1 cellular context compared by ENCODE assay signal in the genomic region with DNA sequence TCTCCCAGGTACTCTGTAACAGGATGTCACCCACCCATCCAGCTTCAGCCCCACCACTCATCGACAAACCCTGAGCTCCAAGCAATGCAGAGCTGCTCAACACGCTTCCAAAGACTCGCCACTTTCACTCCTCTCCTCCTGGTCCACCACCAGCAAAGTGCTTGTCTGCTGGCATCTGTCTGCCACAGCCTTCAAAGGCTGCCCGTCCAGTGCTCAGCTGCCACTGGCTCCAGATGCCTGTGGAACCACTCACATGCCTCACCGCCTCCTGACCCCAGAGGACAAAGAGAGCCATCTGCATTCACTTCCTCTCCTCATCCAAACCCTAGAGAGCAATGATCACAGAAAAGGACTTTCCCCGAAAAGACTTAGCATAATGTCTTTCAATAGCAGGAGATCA.
TF ChIP-seq lines count a peak whose summit lies in the region.

No MANE protein-coding gene starts in this region.

TF ChIP-seq in GM23338, 12 proteins besides CTCF, POLR2A, EP300 and RAD21 (continued from another document):
- TF ChIP-seq JUNB (IDR thresholded peaks at IDR 0.05; ENCODE audit: unreplicated experiment) (no peak), ZNF331 (CRISPR knock-in tag; IDR thresholded peaks at IDR 0.05; ENCODE audit: low read depth) (no peak), NANOG (IDR thresholded peaks at IDR 0.05; ENCODE audit: borderline replicate concordance) (no peak)
- TF ChIP-seq, protein P1, sequence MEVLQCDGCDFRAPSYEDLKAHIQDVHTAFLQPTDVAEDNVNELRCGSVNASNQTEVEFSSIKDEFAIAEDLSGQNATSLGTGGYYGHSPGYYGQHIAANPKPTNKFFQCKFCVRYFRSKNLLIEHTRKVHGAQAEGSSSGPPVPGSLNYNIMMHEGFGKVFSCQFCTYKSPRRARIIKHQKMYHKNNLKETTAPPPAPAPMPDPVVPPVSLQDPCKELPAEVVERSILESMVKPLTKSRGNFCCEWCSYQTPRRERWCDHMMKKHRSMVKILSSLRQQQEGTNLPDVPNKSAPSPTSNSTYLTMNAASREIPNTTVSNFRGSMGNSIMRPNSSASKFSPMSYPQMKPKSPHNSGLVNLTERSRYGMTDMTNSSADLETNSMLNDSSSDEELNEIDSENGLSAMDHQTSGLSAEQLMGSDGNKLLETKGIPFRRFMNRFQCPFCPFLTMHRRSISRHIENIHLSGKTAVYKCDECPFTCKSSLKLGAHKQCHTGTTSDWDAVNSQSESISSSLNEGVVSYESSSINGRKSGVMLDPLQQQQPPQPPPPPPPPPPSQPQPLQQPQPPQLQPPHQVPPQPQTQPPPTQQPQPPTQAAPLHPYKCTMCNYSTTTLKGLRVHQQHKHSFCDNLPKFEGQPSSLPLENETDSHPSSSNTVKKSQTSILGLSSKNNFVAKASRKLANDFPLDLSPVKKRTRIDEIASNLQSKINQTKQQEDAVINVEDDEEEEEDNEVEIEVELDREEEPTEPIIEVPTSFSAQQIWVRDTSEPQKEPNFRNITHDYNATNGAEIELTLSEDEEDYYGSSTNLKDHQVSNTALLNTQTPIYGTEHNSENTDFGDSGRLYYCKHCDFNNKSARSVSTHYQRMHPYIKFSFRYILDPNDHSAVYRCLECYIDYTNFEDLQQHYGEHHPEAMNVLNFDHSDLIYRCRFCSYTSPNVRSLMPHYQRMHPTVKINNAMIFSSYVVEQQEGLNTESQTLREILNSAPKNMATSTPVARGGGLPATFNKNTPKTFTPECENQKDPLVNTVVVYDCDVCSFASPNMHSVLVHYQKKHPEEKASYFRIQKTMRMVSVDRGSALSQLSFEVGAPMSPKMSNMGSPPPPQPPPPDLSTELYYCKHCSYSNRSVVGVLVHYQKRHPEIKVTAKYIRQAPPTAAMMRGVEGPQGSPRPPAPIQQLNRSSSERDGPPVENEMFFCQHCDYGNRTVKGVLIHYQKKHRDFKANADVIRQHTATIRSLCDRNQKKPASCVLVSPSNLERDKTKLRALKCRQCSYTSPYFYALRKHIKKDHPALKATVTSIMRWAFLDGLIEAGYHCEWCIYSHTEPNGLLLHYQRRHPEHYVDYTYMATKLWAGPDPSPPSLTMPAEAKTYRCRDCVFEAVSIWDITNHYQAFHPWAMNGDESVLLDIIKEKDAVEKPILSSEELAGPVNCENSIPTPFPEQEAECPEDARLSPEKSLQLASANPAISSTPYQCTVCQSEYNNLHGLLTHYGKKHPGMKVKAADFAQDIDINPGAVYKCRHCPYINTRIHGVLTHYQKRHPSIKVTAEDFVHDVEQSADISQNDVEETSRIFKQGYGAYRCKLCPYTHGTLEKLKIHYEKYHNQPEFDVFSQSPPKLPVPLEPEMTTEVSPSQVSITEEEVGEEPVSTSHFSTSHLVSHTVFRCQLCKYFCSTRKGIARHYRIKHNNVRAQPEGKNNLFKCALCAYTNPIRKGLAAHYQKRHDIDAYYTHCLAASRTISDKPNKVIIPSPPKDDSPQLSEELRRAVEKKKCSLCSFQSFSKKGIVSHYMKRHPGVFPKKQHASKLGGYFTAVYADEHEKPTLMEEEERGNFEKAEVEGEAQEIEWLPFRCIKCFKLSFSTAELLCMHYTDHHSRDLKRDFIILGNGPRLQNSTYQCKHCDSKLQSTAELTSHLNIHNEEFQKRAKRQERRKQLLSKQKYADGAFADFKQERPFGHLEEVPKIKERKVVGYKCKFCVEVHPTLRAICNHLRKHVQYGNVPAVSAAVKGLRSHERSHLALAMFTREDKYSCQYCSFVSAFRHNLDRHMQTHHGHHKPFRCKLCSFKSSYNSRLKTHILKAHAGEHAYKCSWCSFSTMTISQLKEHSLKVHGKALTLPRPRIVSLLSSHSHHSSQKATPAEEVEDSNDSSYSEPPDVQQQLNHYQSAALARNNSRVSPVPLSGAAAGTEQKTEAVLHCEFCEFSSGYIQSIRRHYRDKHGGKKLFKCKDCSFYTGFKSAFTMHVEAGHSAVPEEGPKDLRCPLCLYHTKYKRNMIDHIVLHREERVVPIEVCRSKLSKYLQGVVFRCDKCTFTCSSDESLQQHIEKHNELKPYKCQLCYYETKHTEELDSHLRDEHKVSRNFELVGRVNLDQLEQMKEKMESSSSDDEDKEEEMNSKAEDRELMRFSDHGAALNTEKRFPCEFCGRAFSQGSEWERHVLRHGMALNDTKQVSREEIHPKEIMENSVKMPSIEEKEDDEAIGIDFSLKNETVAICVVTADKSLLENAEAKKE (CRISPR knock-in tag; IDR thresholded peaks at IDR 0.05): no peak; the same call in 1 of the 2 replicates
- TF ChIP-seq, protein P2, sequence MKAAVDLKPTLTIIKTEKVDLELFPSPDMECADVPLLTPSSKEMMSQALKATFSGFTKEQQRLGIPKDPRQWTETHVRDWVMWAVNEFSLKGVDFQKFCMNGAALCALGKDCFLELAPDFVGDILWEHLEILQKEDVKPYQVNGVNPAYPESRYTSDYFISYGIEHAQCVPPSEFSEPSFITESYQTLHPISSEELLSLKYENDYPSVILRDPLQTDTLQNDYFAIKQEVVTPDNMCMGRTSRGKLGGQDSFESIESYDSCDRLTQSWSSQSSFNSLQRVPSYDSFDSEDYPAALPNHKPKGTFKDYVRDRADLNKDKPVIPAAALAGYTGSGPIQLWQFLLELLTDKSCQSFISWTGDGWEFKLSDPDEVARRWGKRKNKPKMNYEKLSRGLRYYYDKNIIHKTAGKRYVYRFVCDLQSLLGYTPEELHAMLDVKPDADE (IDR thresholded peaks at IDR 0.05): no peak
